Comparison of ENCODE assay signal across 1 cellular context in genomic region chr7:24608504-24608903, GRCh38.
TF ChIP-seq lines count a peak whose summit lies in the region.

No MANE protein-coding gene starts in this region.

TF ChIP-seq in GM23338, 12 proteins besides CTCF, POLR2A, EP300 and RAD21 (continued from another document):
- no peak for TF ChIP-seq REST (IDR thresholded peaks at IDR 0.05; ENCODE audit: unreplicated experiment)
- no peak for TF ChIP-seq CREB1 (CRISPR knock-in tag; IDR thresholded peaks at IDR 0.05; ENCODE audit: low read depth)
- TF ChIP-seq JUNB (IDR thresholded peaks at IDR 0.05; ENCODE audit: unreplicated experiment): no peak
- TF ChIP-seq EZH2 (IDR thresholded peaks at IDR 0.05; ENCODE audit: low read depth, unreplicated experiment): no peak
- TF ChIP-seq, protein P1, sequence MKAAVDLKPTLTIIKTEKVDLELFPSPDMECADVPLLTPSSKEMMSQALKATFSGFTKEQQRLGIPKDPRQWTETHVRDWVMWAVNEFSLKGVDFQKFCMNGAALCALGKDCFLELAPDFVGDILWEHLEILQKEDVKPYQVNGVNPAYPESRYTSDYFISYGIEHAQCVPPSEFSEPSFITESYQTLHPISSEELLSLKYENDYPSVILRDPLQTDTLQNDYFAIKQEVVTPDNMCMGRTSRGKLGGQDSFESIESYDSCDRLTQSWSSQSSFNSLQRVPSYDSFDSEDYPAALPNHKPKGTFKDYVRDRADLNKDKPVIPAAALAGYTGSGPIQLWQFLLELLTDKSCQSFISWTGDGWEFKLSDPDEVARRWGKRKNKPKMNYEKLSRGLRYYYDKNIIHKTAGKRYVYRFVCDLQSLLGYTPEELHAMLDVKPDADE (IDR thresholded peaks at IDR 0.05): no peak
- TF ChIP-seq ZNF331 (CRISPR knock-in tag; IDR thresholded peaks at IDR 0.05; ENCODE audit: low read depth): no peak
